8 cellular contexts compared by ENCODE assay signal in genomic region chrX:43654431-43655150, GRCh38. TPM values are rescaled to one million over a fixed set of nuclear protein-coding genes. Genes with fewer than 3 reads are reported as not detected.
DNase-seq lines count a peak whose midpoint lies in the region; ATAC-seq, FAIRE-seq and TF ChIP-seq lines count a peak whose summit lies in the region.

No MANE protein-coding gene starts in this region.

- peak overlapping the region; percentile 85 to 96 (median 91) for H3K4me3 Mint-ChIP-seq in naive thymus-derived CD8-positive, alpha-beta T cell
- H3K4me3 Mint-ChIP-seq in stimulated activated memory B cell treated with anti-CD40 and anti-IgM and Interleukin-4, amounts not matched to agents 10 μg/mL and 1 μg/mL and 100 μg/mL, for 72 hours, result peak overlapping the region; percentile 99

- H3K27me3 Mint-ChIP-seq in naive thymus-derived CD8-positive, alpha-beta T cell, result no peaks in the 10 kb centered on the region
- peaks cover 16% of the 10 kb centered on the region for H3K27me3 Mint-ChIP-seq in stimulated activated memory B cell treated with anti-CD40 and anti-IgM and Interleukin-4, amounts not matched to agents 10 μg/mL and 1 μg/mL and 100 μg/mL, for 72 hours

- peak overlapping the region; percentile 85 to 99 (median 98) for H3K27ac Mint-ChIP-seq in naive thymus-derived CD8-positive, alpha-beta T cell
- H3K27ac Mint-ChIP-seq in stimulated activated memory B cell treated with anti-CD40 and anti-IgM and Interleukin-4, amounts not matched to agents 10 μg/mL and 1 μg/mL and 100 μg/mL, for 72 hours, result peak overlapping the region; percentile 98

- H3K4me1 Mint-ChIP-seq in naive thymus-derived CD8-positive, alpha-beta T cell, result peaks cover 3 to 10% (median 7%) of the 10 kb centered on the region in 4 donors
- peaks cover 10% of the 10 kb centered on the region for H3K4me1 Mint-ChIP-seq in stimulated activated memory B cell treated with anti-CD40 and anti-IgM and Interleukin-4, amounts not matched to agents 10 μg/mL and 1 μg/mL and 100 μg/mL, for 72 hours

- H3K4me3 ChIP-seq in fibroblast of mammary gland (ENCODE audit: control insufficient read depth, low read depth, low read length), result peak overlapping the region; percentile 70

- no peak for TF ChIP-seq CTCF in fibroblast of mammary gland (conservative IDR thresholded peaks at IDR 0.05; ENCODE audit: control insufficient read depth, insufficient read depth, low read depth, low read length)

- peak; percentile 96 for ATAC-seq in GM21786 (IDR thresholded peaks at IDR 0.05; ENCODE audit: unreplicated experiment)
- peak; percentile 94 for ATAC-seq in naive thymus-derived CD8-positive, alpha-beta T cell
- peak; percentile 99 for ATAC-seq in stimulated activated memory B cell treated with anti-CD40 and anti-IgM and Interleukin-4, amounts not matched to agents 10 μg/mL and 1 μg/mL and 100 μg/mL, for 72 hours

- DNase-seq in DMS153 treated with DMSO at 0.1 percent for 48 hours (lab: John Stamatoyannopoulos, UW; ENCODE audit: unreplicated experiment) (peak; percentile 45), KG1 (lab: John Stamatoyannopoulos, UW) (peak; percentile 58), RCC 7860 (ENCODE audit: low spot score) (peak; percentile 81), fibroblast of mammary gland (ENCODE audit: low read depth) (peak; percentile 90)
- DNase-seq in activated T-helper 9 cell treated with anti-CD3 and anti-CD28 coated beads, Interleukin-2, amount 50 U/mL, for 16 hours (ENCODE audit: low read depth), result peak; percentile 76
- DNase-seq in naive thymus-derived CD8-positive, alpha-beta T cell, result peak; percentile 78 to 92 (median 87)

- POLR2A ChIA-PET in naive thymus-derived CD8-positive, alpha-beta T cell (lab: Charles Lee), result no interaction called here

- no peaks in the 10 kb centered on the region for H3K9me3 Mint-ChIP-seq in naive thymus-derived CD8-positive, alpha-beta T cell
- no peaks in the 10 kb centered on the region for H3K9me3 Mint-ChIP-seq in stimulated activated memory B cell treated with anti-CD40 and anti-IgM and Interleukin-4, amounts not matched to agents 10 μg/mL and 1 μg/mL and 100 μg/mL, for 72 hours

- H3K36me3 Mint-ChIP-seq in naive thymus-derived CD8-positive, alpha-beta T cell, result no peaks in the 10 kb centered on the region
- H3K36me3 Mint-ChIP-seq in stimulated activated memory B cell treated with anti-CD40 and anti-IgM and Interleukin-4, amounts not matched to agents 10 μg/mL and 1 μg/mL and 100 μg/mL, for 72 hours, result no peaks in the 10 kb centered on the region

- FAIRE-seq in RCC 7860 (lab: Jason Lieb, UNC), result no peak

RNA-seq across cellular contexts. Expression of gene MAOA, which starts 1.5 kb away (rescaled TPM):
- under 1 TPM; 0.13 to 0.22 TPM for total RNA-seq in naive thymus-derived CD8-positive, alpha-beta T cell
- polyA plus RNA-seq in naive thymus-derived CD8-positive, alpha-beta T cell, result 1 to 10 TPM in 1 of 3 donors, not detected in 2; 1.2 TPM

Comparison
In these comparisons a context has a peak if more than half of its experiments do, and no peak if none do; other contexts are left out.
1. Peak in every context shown above with its lines: DNase-seq, ATAC-seq and H3K4me3 ChIP-seq.